33 cellular contexts compared by ENCODE assay signal in the genomic region with DNA sequence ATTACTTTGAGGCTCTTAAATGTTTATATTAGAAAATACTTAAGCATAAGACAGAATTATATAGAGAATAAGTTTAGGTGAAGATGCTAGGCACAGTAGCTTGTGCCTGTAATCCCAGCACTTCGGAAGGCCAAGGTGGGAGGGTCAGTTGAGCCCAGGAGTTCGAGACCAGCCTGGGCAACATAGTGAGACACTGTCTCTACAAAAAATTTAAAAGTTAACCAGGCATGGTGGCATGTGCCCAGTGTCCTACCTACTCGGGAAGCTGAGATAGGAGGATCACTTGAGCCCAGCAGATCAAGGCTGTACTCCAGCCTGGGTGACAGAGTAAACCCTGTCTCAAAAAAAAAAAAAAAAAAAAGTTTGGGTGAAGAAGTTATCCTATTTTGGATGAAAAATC.
"Had no signal": no experiment of that assay in that cellular context is flagged by ENCODE, and none has a peak within 500 bp of the region (broad histone marks: within the 10 kb centered on the region; RNA-seq: fewer than 3 reads in every experiment).

No MANE protein-coding gene starts in this region.

- H3K4me1 ChIP-seq: adrenal gland, breast epithelium had no signal

- H3K36me3 ChIP-seq: adrenal gland, brain microvascular endothelial cell, breast epithelium had no signal

- H3K9me3 Mint-ChIP-seq: activated CD4-positive, alpha-beta T cell treated with anti-CD3 and anti-CD28 coated beads, Interleukin-2, amount 10 ng/mL, durations not matched to agents 24 days and 14 days; T-helper 2 cell treated with Interferon-gamma antibody and Interleukin-4, amounts not matched to agents 5 μg/mL and 100 μg/mL, for 36 hours had no signal

- H3K9me3 ChIP-seq: adrenal gland, body of pancreas, breast epithelium had no signal

- DNase-seq: activated B cell treated with CpG ODN at 0.5 μM for 24 hours; activated CD4-positive, alpha-beta memory T cell treated with anti-CD3 and anti-CD28 coated beads for 36 hours; activated CD4-positive, alpha-beta T cell treated with anti-CD3 and anti-CD28 coated beads for 4 hours; activated CD4-positive, alpha-beta T cell treated with anti-CD3 and anti-CD28 coated beads, Interleukin-2, amount 10 ng/mL, durations not matched to agents 24 days and 14 days; activated CD4-positive, alpha-beta T cell treated with anti-CD3 and anti-CD28 coated beads, Interleukin-2, amount 50 U/mL, for 1 hour; activated CD4-positive, alpha-beta T cell treated with anti-CD3 and anti-CD28 coated beads, Interleukin-2, amount 50 U/mL, for 4 hours; activated CD4-positive, CD25-positive, alpha-beta regulatory T cell treated with anti-CD3 and anti-CD28 coated beads, Interleukin-2, amount 50 U/mL, for 72 hours; activated CD8-positive, alpha-beta memory T cell treated with anti-CD3 and anti-CD28 coated beads, Interleukin-2, amount 50 U/mL, for 4 hours; activated CD8-positive, alpha-beta T cell treated with anti-CD3 and anti-CD28 coated beads for 36 hours; activated effector memory CD4-positive, alpha-beta T cell treated with anti-CD3 and anti-CD28 coated beads, Interleukin-2, amount 50 U/mL, for 16 hours; activated gamma-delta T cell treated with Interleukin-2 at 50 U/mL for 16 hours; activated naive CD4-positive, alpha-beta T cell; activated naive CD4-positive, alpha-beta T cell treated with anti-CD3 and anti-CD28 coated beads for 36 hours; activated naive CD4-positive, alpha-beta T cell treated with anti-CD3 and anti-CD28 coated beads, Interleukin-2, amount 50 U/mL, for 16 hours; activated naive CD8-positive, alpha-beta T cell treated with anti-CD3 and anti-CD28 coated beads for 36 hours; activated T-cell treated with anti-CD3 and anti-CD28 coated beads for 4 hours; activated T-cell treated with anti-CD3 and anti-CD28 coated beads, Interleukin-2, amount 50 U/mL, for 1 hour; activated T-cell treated with anti-CD3 and anti-CD28 coated beads, Interleukin-2, amount 50 U/mL, for 4 hours; activated T-cell treated with anti-CD3 and anti-CD28 coated beads, Interleukin-2, amount 50 U/mL, for 72 hours; adrenal gland; amniotic stem cell; aorta; body of pancreas; brain microvascular endothelial cell; central memory CD4-positive, alpha-beta T cell; T-helper 2 cell; T-helper 9 cell had no signal

- H3K36me3 Mint-ChIP-seq: activated CD4-positive, alpha-beta memory T cell treated with anti-CD3 and anti-CD28 coated beads for 36 hours; activated naive CD8-positive, alpha-beta T cell treated with anti-CD3 and anti-CD28 coated beads for 36 hours had no signal

- H3K4me1 Mint-ChIP-seq: activated B cell treated with CpG ODN at 0.5 μM for 24 hours; activated CD4-positive, alpha-beta T cell treated with anti-CD3 and anti-CD28 coated beads, Interleukin-2, amount 10 ng/mL, durations not matched to agents 24 days and 14 days; activated naive CD8-positive, alpha-beta T cell treated with anti-CD3 and anti-CD28 coated beads for 36 hours; activated T-helper 17 cell treated with anti-CD3 and anti-CD28 coated beads, Interleukin-2, amount 50 U/mL, for 72 hours had no signal

- ATAC-seq: activated CD8-positive, alpha-beta T cell treated with anti-CD3 and anti-CD28 coated beads for 36 hours; activated naive CD4-positive, alpha-beta T cell treated with anti-CD3 and anti-CD28 coated beads, Interleukin-2, amount 50 U/mL, for 72 hours; activated T-cell treated with anti-CD3 and anti-CD28 coated beads, Interleukin-2, amount 50 U/mL, for 4 hours; activated T-cell treated with anti-CD3 and anti-CD28 coated beads, Interleukin-2, amount 50 U/mL, for 72 hours; activated T-helper 17 cell treated with anti-CD3 and anti-CD28 coated beads, Interleukin-2, amount 50 U/mL, for 72 hours; body of pancreas had no signal

- H3K4me3 ChIP-seq: adrenal gland, body of pancreas, breast epithelium had no signal

- H3K4me3 Mint-ChIP-seq: activated B cell treated with CpG ODN at 0.5 μM for 24 hours; activated CD4-positive, alpha-beta memory T cell treated with anti-CD3 and anti-CD28 coated beads for 36 hours; activated CD4-positive, alpha-beta T cell treated with anti-CD3 and anti-CD28 coated beads, Interleukin-2, amount 10 ng/mL, durations not matched to agents 24 days and 14 days; activated CD8-positive, alpha-beta T cell treated with anti-CD3 and anti-CD28 coated beads for 36 hours; activated naive CD4-positive, alpha-beta T cell treated with anti-CD3 and anti-CD28 coated beads for 36 hours; activated naive CD8-positive, alpha-beta T cell treated with anti-CD3 and anti-CD28 coated beads for 36 hours; activated T-cell treated with anti-CD3 and anti-CD28 coated beads, Interleukin-2, amount 50 U/mL, for 4 hours; activated T-cell treated with anti-CD3 and anti-CD28 coated beads, Interleukin-2, amount 50 U/mL, for 72 hours; activated T-helper 1 cell treated with anti-CD3 and anti-CD28 coated beads, Interleukin-12 subunit alpha, Interleukin-12 subunit beta, Interleukin-2, Interleukin-4 antibody, amounts not matched to agents 30 ng/mL and 10 ng/mL and 1 ng/mL, durations not matched to agents 14 hours and 24 hours and 36 hours; activated T-helper 17 cell treated with anti-CD3 and anti-CD28 coated beads, Interleukin-2, amount 50 U/mL, for 72 hours; T-helper 2 cell treated with Interferon-gamma antibody and Interleukin-4, amounts not matched to agents 5 μg/mL and 100 μg/mL, for 36 hours had no signal

- H3K27ac ChIP-seq: adrenal gland, brain microvascular endothelial cell, breast epithelium, VCaP had no signal

- H3K27me3 ChIP-seq: adrenal gland, body of pancreas, brain microvascular endothelial cell, breast epithelium had no signal

- H3K27ac Mint-ChIP-seq: activated B cell treated with CpG ODN at 0.5 μM for 24 hours; activated CD4-positive, alpha-beta memory T cell treated with anti-CD3 and anti-CD28 coated beads for 36 hours; activated CD4-positive, alpha-beta T cell treated with anti-CD3 and anti-CD28 coated beads, Interleukin-2, amount 10 ng/mL, durations not matched to agents 24 days and 14 days; activated CD8-positive, alpha-beta T cell treated with anti-CD3 and anti-CD28 coated beads for 36 hours; activated naive CD4-positive, alpha-beta T cell treated with anti-CD3 and anti-CD28 coated beads for 36 hours; activated naive CD8-positive, alpha-beta T cell treated with anti-CD3 and anti-CD28 coated beads for 36 hours; activated T-cell treated with anti-CD3 and anti-CD28 coated beads, Interleukin-2, amount 50 U/mL, for 72 hours; activated T-helper 1 cell treated with anti-CD3 and anti-CD28 coated beads, Interleukin-12 subunit alpha, Interleukin-12 subunit beta, Interleukin-2, Interleukin-4 antibody, amounts not matched to agents 30 ng/mL and 10 ng/mL and 1 ng/mL, durations not matched to agents 14 hours and 24 hours and 36 hours; activated T-helper 17 cell treated with anti-CD3 and anti-CD28 coated beads, Interleukin-2, amount 50 U/mL, for 72 hours; T-helper 2 cell treated with Interferon-gamma antibody and Interleukin-4, amounts not matched to agents 5 μg/mL and 100 μg/mL, for 36 hours had no signal
